Comparison of ENCODE assay signal across 9 cellular contexts in the genomic region with DNA sequence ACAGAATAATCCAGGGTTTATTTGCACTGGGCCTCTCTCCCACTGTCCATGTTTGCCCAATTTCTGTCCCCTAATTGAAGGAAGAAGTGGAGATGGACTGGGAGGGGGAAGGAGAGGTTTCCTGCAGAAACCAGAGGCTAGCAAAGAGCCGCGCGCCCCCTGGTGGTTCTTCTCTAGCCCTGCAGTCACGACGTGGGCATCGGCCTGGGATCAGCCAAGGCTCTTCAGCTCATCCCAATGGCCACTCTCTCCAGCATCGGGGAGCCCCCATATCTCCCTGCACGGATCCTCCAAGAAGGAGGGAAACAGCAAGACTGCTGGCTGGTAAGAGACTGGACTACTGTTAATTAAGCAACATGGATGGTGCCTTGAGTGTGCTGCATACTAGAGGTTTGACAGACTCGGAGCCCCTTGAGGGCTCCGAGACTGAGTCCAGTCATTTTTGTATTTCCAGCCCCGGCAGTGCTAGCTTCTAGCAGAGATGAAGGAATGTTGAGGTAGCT. TPM values are rescaled to one million over a fixed set of nuclear protein-coding genes. Genes with fewer than 3 reads are reported as not detected.
DNase-seq lines count a peak whose midpoint lies in the region; ATAC-seq and TF ChIP-seq lines count a peak whose summit lies in the region.
"Had no signal": no experiment of that assay in that cellular context is flagged by ENCODE, and none has a peak within 500 bp of the region (broad histone marks: within the 10 kb centered on the region; RNA-seq: fewer than 3 reads in every experiment).

No MANE protein-coding gene starts in this region.

- H3K4me1 ChIP-seq in SJSA1 (replicated peaks) (peaks cover 32% of the 10 kb centered on the region), suprapubic skin (peaks cover 36% of the 10 kb centered on the region)

- DNase-seq in MV-4-11 (lab: John Stamatoyannopoulos, UW) = peak; percentile 56
- peak; percentile 53 to 71 for DNase-seq in SJSA1 (ENCODE audit: low read depth in 1 of 2, low spot score in 2 of 2)
- peak; percentile 90 for DNase-seq in activated effector memory CD4-positive, alpha-beta T cell treated with anti-CD3 and anti-CD28 coated beads, Interleukin-2, amount 50 U/mL, for 16 hours
- DNase-seq in foreskin melanocyte = peak; percentile 38
- DNase-seq in nucleus accumbens (lab: John Stamatoyannopoulos, UW) = peak in 52 of 56 donors; percentile 15 to 88 (median 62)
- DNase-seq in suprapubic skin (ENCODE audit: low spot score in 2 of 2) = peak; percentile 81 to 89

- H3K9me3 ChIP-seq in SJSA1 (replicated peaks) (no peaks in the 10 kb centered on the region; the same call in 1 of the 2 replicates), suprapubic skin (no peaks in the 10 kb centered on the region)

- TF ChIP-seq POLR2A in suprapubic skin (IDR thresholded peaks at IDR 0.05) = no peak

- peak; percentile 58 for ATAC-seq in GM18511 (IDR thresholded peaks at IDR 0.05; ENCODE audit: unreplicated experiment)

- no peak for TF ChIP-seq EP300 in suprapubic skin (IDR thresholded peaks at IDR 0.05)

- no peaks in the 10 kb centered on the region for H3K36me3 ChIP-seq in SJSA1
- H3K36me3 ChIP-seq in suprapubic skin = no peaks in the 10 kb centered on the region

- no peaks in the 10 kb centered on the region for H3K27me3 ChIP-seq in SJSA1 (replicated peaks)
- H3K27me3 ChIP-seq in suprapubic skin = no peaks in the 10 kb centered on the region

- 23% methylated on average over 8 of the region's 11 CpGs for WGBS in suprapubic skin

- no peak overlapping the region for H3K4me3 ChIP-seq in SJSA1
- no peak overlapping the region for H3K4me3 ChIP-seq in suprapubic skin

- TF ChIP-seq CTCF in 22Rv1 (IDR thresholded peaks at IDR 0.05) (peak; percentile 100), suprapubic skin (IDR thresholded peaks at IDR 0.05) (peak; percentile 87 to 97)

- H3K27ac ChIP-seq in 22Rv1 = no peak overlapping the region
- H3K27ac ChIP-seq in SJSA1 = no peak overlapping the region
- no peak overlapping the region for H3K27ac ChIP-seq in suprapubic skin

RNA-seq across cellular contexts. Expression of gene ZBTB39, which starts 18.7 kb away (rescaled TPM):
- 4.5 and 4.7 TPM in 2 replicates for total RNA-seq in SJSA1 (2014; rRNA removed; shearing (Covaris generic))
- 10 to 100 TPM in 2 of 4 donors, 1 to 10 TPM in 2; 6.6 to 12.1 (median 10.1) TPM for total RNA-seq in suprapubic skin

RNA-seq across cellular contexts. Expression of gene TAC3, which starts 28.7 kb away (rescaled TPM):
- not detected in 2 replicates for total RNA-seq in SJSA1 (2014; rRNA removed; shearing (Covaris generic))
- not detected for total RNA-seq in suprapubic skin
- total RNA-seq: mononuclear cell had no signal

RNA-seq across cellular contexts. Expression of gene RDH16, which starts 30.2 kb away (rescaled TPM):
- 0.05 TPM in 1 of 2 replicates, not detected in the other for total RNA-seq in SJSA1 (2014; rRNA removed; shearing (Covaris generic))
- total RNA-seq in suprapubic skin = 1 to 10 TPM in 3 of 4 donors, under 1 TPM in 1; 0.65 to 2.4 (median 1.8) TPM

RNA-seq across cellular contexts. Expression of gene SDR9C7, which starts 53.4 kb away (rescaled TPM):
- not detected in 2 replicates for total RNA-seq in SJSA1 (2014; rRNA removed; shearing (Covaris generic))
- total RNA-seq in suprapubic skin = 10 to 100 TPM in 3 of 4 donors, 1 to 10 TPM in 1; 6.2 to 75.6 (median 51.1) TPM
- total RNA-seq: mononuclear cell had no signal

Comparison
In these comparisons a context has a peak if more than half of its experiments do, and no peak if none do; other contexts are left out.
1. DNase-seq: peak in every context shown above with its lines; median percentile 90 in activated effector memory CD4-positive, alpha-beta T cell treated with anti-CD3 and anti-CD28 coated beads, Interleukin-2, amount 50 U/mL, for 16 hours; 85 in suprapubic skin; 62 in SJSA1; 62 in nucleus accumbens; 56 in MV-4-11; 38 in foreskin melanocyte.